ENCODE assay signal across 8 cellular contexts in the genomic region with DNA sequence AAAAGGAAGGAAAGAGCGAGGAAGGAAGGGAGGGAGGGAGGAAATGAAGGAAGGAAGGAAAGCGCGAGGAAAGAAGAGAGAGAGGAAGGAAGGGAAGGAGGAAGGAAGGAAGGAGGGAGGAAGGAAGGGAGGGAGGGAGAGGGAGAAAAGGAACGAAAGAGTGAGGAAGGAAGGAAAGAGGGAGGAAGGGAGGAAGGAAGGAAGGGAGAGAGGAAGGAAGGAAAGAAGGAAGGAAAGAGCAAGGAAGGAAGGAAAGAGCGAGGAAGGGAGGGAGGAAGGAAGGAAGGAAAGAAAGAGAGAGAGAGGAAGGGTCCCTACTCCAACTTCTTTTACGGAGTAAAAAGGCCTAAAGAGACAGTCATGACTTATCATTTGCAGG. TPM values are rescaled to one million over a fixed set of nuclear protein-coding genes. Genes with fewer than 3 reads are reported as not detected.
DNase-seq lines count a peak whose midpoint lies in the region; ATAC-seq and TF ChIP-seq lines count a peak whose summit lies in the region.

No MANE protein-coding gene starts in this region.

- H4K20me1 ChIP-seq in neural cell (ENCODE audit: insufficient read depth), result no peaks in the 10 kb centered on the region

- H3K36me3 Mint-ChIP-seq in endodermal cell (ENCODE audit: low read depth), result peaks cover 27% of the 10 kb centered on the region

- H3K27me3 Mint-ChIP-seq in endodermal cell (ENCODE audit: insufficient read depth), result peaks cover 54% of the 10 kb centered on the region

- H3K4me3 ChIP-seq in AG10803 (ENCODE audit: low read length) (peak overlapping the region; percentile 75), NT2/D1 (ENCODE audit: insufficient read length, low read depth) (peak overlapping the region; percentile 71), endodermal cell (ENCODE audit: low read length) (peak overlapping the region; percentile 80), neural cell (ENCODE audit: low read length) (peak overlapping the region; percentile 83)

- no peak for TF ChIP-seq RAD21 in neural cell (conservative IDR thresholded peaks at IDR 0.05)

- H3K9me3 Mint-ChIP-seq in endodermal cell, result peaks cover 11% of the 10 kb centered on the region

- no peak for TF ChIP-seq EP300 in neural cell (conservative IDR thresholded peaks at IDR 0.05; ENCODE audit: poor library complexity, severe bottlenecking)

- peaks cover 32% of the 10 kb centered on the region for H3K4me1 Mint-ChIP-seq in endodermal cell

- peaks cover 76% of the 10 kb centered on the region for H3K79me2 ChIP-seq in neural cell (replicated peaks; ENCODE audit: insufficient read depth, low read length)

- no peak overlapping the region for H3K27ac Mint-ChIP-seq in endodermal cell

- peak overlapping the region; percentile 64 for H3K4me3 Mint-ChIP-seq in endodermal cell

- H3K36me3 ChIP-seq in NT2/D1 (ENCODE audit: insufficient read depth, insufficient read length, low read length) (no peaks in the 10 kb centered on the region), endodermal cell (ENCODE audit: control insufficient read depth, insufficient read depth, low read length) (peaks cover 19% of the 10 kb centered on the region), neural cell (ENCODE audit: insufficient read depth, low read length) (no peaks in the 10 kb centered on the region)

- H3K9me2 ChIP-seq in neural cell (ENCODE audit: insufficient read depth, low read length), result no peaks in the 10 kb centered on the region

- WGBS in endodermal cell (ENCODE audit: insufficient coverage in 1 of 2, insufficient read length in 1 of 2), 2 experiments, result 78 to 83% methylated on average over 6 of the region's 6 CpGs

- H3K9ac ChIP-seq in NT2/D1 (ENCODE audit: insufficient read length, low read depth) (peak overlapping the region; percentile 87), endodermal cell (ENCODE audit: extremely low read depth, low read length, poor library complexity, severe bottlenecking) (peak overlapping the region; percentile 45), neural cell (ENCODE audit: low read length) (peak overlapping the region; percentile 86)

- H3K27ac ChIP-seq in endodermal cell (ENCODE audit: low read depth, low read length) (peak overlapping the region; percentile 80), neural cell (ENCODE audit: low read length) (peak overlapping the region; percentile 86)

- H3F3A ChIP-seq in neural cell (ENCODE audit: insufficient read depth, low read length, poor library complexity, severe bottlenecking), result no peaks in the 10 kb centered on the region

- peak overlapping the region; percentile 86 for H3K4me2 ChIP-seq in neural cell (ENCODE audit: low read length)

- H3K27me3 ChIP-seq in NT2/D1 (ENCODE audit: insufficient read depth, insufficient read length) (no peaks in the 10 kb centered on the region), endodermal cell (ENCODE audit: control insufficient read depth, insufficient read depth, low read length, poor library complexity, severe bottlenecking) (no peaks in the 10 kb centered on the region), neural cell (ENCODE audit: insufficient read depth, low read depth, low read length) (no peaks in the 10 kb centered on the region)

- ATAC-seq in HG02678 (IDR thresholded peaks at IDR 0.05; ENCODE audit: unreplicated experiment), result no peak
- ATAC-seq in HG03520 (IDR thresholded peaks at IDR 0.05; ENCODE audit: unreplicated experiment), result no peak
- no peak for ATAC-seq in GM21367 (IDR thresholded peaks at IDR 0.05; ENCODE audit: unreplicated experiment)

- H3K4me1 ChIP-seq in NT2/D1 (ENCODE audit: insufficient read depth, insufficient read length) (peaks cover 4% of the 10 kb centered on the region), endodermal cell (ENCODE audit: control insufficient read depth, insufficient read depth, low read length) (peaks cover 9% of the 10 kb centered on the region)

- H3K9me3 ChIP-seq in NT2/D1 (ENCODE audit: insufficient read depth, low read length) (peaks cover 6% of the 10 kb centered on the region; the same call in 1 of the 2 replicates), endodermal cell (ENCODE audit: control insufficient read depth, low read length) (peaks cover 17% of the 10 kb centered on the region), neural cell (ENCODE audit: low read length) (no peaks in the 10 kb centered on the region)

- no peak for DNase-seq in AG10803 (ENCODE audit: low read depth)
- DNase-seq in NT2/D1 (ENCODE audit: low read depth, low spot score), result no peak
- DNase-seq in endodermal cell, result no peak
- no peak for DNase-seq in iPS-NIHi7 (ENCODE audit: extremely low spot score)

- TF ChIP-seq CTCF in AG10803 (conservative IDR thresholded peaks at IDR 0.05; ENCODE audit: low read length) (no peak), endodermal cell (conservative IDR thresholded peaks at IDR 0.05) (no peak), neural cell (IDR thresholded peaks at IDR 0.05; ENCODE audit: poor library complexity, severe bottlenecking) (no peak)

- H2AFZ ChIP-seq in neural cell (ENCODE audit: low read depth, low read length), result peak overlapping the region; percentile 56

TF ChIP-seq in neural cell, 6 proteins besides CTCF, POLR2A, EP300 and RAD21:
- TF ChIP-seq MXI1 (conservative IDR thresholded peaks at IDR 0.05; ENCODE audit: poor library complexity, severe bottlenecking) (no peak), POLR2AphosphoS5 (IDR thresholded peaks at IDR 0.05) (no peak), TAF1 (IDR thresholded peaks at IDR 0.05; ENCODE audit: low read depth) (no peak), EZH2 (IDR thresholded peaks at IDR 0.05; ENCODE audit: borderline replicate concordance, insufficient read depth, low read length, poor library complexity, severe bottlenecking) (no peak)
- TF ChIP-seq, protein P1, sequence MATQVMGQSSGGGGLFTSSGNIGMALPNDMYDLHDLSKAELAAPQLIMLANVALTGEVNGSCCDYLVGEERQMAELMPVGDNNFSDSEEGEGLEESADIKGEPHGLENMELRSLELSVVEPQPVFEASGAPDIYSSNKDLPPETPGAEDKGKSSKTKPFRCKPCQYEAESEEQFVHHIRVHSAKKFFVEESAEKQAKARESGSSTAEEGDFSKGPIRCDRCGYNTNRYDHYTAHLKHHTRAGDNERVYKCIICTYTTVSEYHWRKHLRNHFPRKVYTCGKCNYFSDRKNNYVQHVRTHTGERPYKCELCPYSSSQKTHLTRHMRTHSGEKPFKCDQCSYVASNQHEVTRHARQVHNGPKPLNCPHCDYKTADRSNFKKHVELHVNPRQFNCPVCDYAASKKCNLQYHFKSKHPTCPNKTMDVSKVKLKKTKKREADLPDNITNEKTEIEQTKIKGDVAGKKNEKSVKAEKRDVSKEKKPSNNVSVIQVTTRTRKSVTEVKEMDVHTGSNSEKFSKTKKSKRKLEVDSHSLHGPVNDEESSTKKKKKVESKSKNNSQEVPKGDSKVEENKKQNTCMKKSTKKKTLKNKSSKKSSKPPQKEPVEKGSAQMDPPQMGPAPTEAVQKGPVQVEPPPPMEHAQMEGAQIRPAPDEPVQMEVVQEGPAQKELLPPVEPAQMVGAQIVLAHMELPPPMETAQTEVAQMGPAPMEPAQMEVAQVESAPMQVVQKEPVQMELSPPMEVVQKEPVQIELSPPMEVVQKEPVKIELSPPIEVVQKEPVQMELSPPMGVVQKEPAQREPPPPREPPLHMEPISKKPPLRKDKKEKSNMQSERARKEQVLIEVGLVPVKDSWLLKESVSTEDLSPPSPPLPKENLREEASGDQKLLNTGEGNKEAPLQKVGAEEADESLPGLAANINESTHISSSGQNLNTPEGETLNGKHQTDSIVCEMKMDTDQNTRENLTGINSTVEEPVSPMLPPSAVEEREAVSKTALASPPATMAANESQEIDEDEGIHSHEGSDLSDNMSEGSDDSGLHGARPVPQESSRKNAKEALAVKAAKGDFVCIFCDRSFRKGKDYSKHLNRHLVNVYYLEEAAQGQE (IDR thresholded peaks at IDR 0.05; ENCODE audit: borderline replicate concordance), result no peak

RNA-seq across cellular contexts. Expression of a gene that starts 17.5 kb away (rescaled TPM):
- 10 to 100 TPM; 31.8 to 56.1 TPM for total RNA-seq in endodermal cell
- 83.8 TPM for polyA plus RNA-seq in endodermal cell (2013, experiment 1 of 2)
- polyA plus RNA-seq in endodermal cell (2013, experiment 2 of 2), result 72.7 TPM
- 218 and 261 TPM in 2 replicates for polyA plus RNA-seq in neural cell
- 723 and 816 TPM in 2 replicates for polyA minus RNA-seq in neural cell
